ENCODE assay signal across 1 cellular context in genomic region chr3:57089043-57089442, GRCh38.
TF ChIP-seq lines count a peak whose summit lies in the region.

No MANE protein-coding gene starts in this region.

TF ChIP-seq in HepG2, 621 proteins besides CTCF, POLR2A, EP300 and RAD21 (continued from another document):
- peak; percentile 82 for TF ChIP-seq TEAD3 (CRISPR knock-in tag; optimal IDR thresholded peaks at IDR 0.05; ENCODE audit: borderline replicate concordance)
- no peak for TF ChIP-seq MIER2 (CRISPR knock-in tag; IDR thresholded peaks at IDR 0.05)
- peak; percentile 88 for TF ChIP-seq ZNF652 (CRISPR knock-in tag; IDR thresholded peaks at IDR 0.05; ENCODE audit: borderline replicate concordance, low read depth)
- TF ChIP-seq REST (IDR thresholded peaks at IDR 0.05; ENCODE audit: borderline replicate concordance in 1 of 2, low read depth in 1 of 2, low read length in 2 of 2): no peak
- TF ChIP-seq NR3C1 (CRISPR knock-in tag; IDR thresholded peaks at IDR 0.05): no peak
- TF ChIP-seq, protein P1, sequence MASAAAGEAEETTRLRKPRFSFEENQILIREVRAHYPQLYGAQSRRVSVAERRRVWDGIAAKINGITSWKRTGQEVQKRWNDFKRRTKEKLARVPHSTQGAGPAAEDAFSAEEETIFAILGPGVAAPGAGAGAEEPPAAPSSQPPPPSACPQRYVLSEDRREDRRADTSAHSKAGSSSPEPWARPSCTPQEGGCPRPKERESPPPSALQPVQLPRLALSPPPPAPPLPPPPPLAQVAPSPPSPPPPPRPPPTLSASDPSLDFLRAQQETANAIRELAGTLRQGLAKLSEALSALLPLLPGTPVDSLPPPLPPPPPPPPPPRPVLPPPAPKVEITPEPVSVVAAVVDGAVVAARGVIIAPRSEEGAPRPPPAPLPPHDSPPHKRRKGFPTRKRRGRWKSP (CRISPR knock-in tag; IDR thresholded peaks at IDR 0.05): no peak
- TF ChIP-seq HMG20B (CRISPR knock-in tag; conservative IDR thresholded peaks at IDR 0.05): no peak
- no peak for TF ChIP-seq ZNF451 (CRISPR knock-in tag; IDR thresholded peaks at IDR 0.05)
- peak; percentile 47; the same call in 1 of the 2 replicates for TF ChIP-seq HNF4A (CRISPR knock-in tag; IDR thresholded peaks at IDR 0.05)
- TF ChIP-seq TRIM22 (IDR thresholded peaks at IDR 0.05): no peak
- TF ChIP-seq ZNF225 (CRISPR knock-in tag; IDR thresholded peaks at IDR 0.05): no peak
- 0 out of 4 replicates have a peak, but pooled peaks have one; percentile 12 to 28 for TF ChIP-seq MAFK (conservative IDR thresholded peaks at IDR 0.05 in 1 of 2, IDR thresholded peaks at IDR 0.05 in 1 of 2; ENCODE audit: low read length in 2 of 2)
- TF ChIP-seq BRCA1 (CRISPR knock-in tag; IDR thresholded peaks at IDR 0.05): no peak
- no peak for TF ChIP-seq KLF6 (CRISPR knock-in tag; IDR thresholded peaks at IDR 0.05)
